In genomic region chr7:25519962-25520562, GRCh38 we compare ENCODE assay signal across 19 cellular contexts.
DNase-seq lines count a peak whose midpoint lies in the region; ATAC-seq and TF ChIP-seq lines count a peak whose summit lies in the region.
"Had no signal": no experiment of that assay in that cellular context is flagged by ENCODE, and none has a peak within 500 bp of the region (broad histone marks: within the 10 kb centered on the region; RNA-seq: fewer than 3 reads in every experiment).

No MANE protein-coding gene starts in this region.

- H3K27me3 Mint-ChIP-seq in activated CD4-positive, alpha-beta T cell treated with anti-CD3 and anti-CD28 coated beads, Interleukin-2, amount 10 ng/mL, durations not matched to agents 7 days and 5 days = peaks cover 4% of the 10 kb centered on the region
- no peaks in the 10 kb centered on the region for H3K27me3 Mint-ChIP-seq in activated CD8-positive, alpha-beta T cell treated with anti-CD3 and anti-CD28 coated beads for 36 hours
- H3K27me3 Mint-ChIP-seq in neural progenitor cell (ENCODE audit: insufficient read depth, low read depth) = peaks cover 2% of the 10 kb centered on the region

- peak overlapping the region; percentile 12 for H2AFZ ChIP-seq in neural progenitor cell (replicated peaks)

- H3K4me3 Mint-ChIP-seq in activated CD4-positive, alpha-beta T cell treated with anti-CD3 and anti-CD28 coated beads, Interleukin-2, amount 10 ng/mL, durations not matched to agents 7 days and 5 days = no peak overlapping the region
- no peak overlapping the region for H3K4me3 Mint-ChIP-seq in activated CD8-positive, alpha-beta T cell treated with anti-CD3 and anti-CD28 coated beads for 36 hours
- H3K4me3 Mint-ChIP-seq in neural progenitor cell = no peak overlapping the region
- H3K4me3 Mint-ChIP-seq: CD14-positive monocyte, HFFc6 had no signal

- H3K27me3 ChIP-seq in neural progenitor cell = no peaks in the 10 kb centered on the region
- H3K27me3 ChIP-seq: foreskin keratinocyte, uterus had no signal

- peaks cover 10% of the 10 kb centered on the region for H3K4me1 ChIP-seq in neural progenitor cell
- H3K4me1 ChIP-seq: A549, foreskin keratinocyte, uterus had no signal

- H3K79me2 ChIP-seq in neural progenitor cell (ENCODE audit: low read depth) = no peaks in the 10 kb centered on the region

- H3K36me3 Mint-ChIP-seq in activated CD4-positive, alpha-beta T cell treated with anti-CD3 and anti-CD28 coated beads, Interleukin-2, amount 10 ng/mL, durations not matched to agents 7 days and 5 days (ENCODE audit: low read depth) = peaks cover 13% of the 10 kb centered on the region
- H3K36me3 Mint-ChIP-seq in activated CD8-positive, alpha-beta T cell treated with anti-CD3 and anti-CD28 coated beads for 36 hours (ENCODE audit: low read depth) = no peaks in the 10 kb centered on the region
- H3K36me3 Mint-ChIP-seq in neural progenitor cell = no peaks in the 10 kb centered on the region
- H3K36me3 Mint-ChIP-seq: CD14-positive monocyte had no signal

- TF ChIP-seq CTCF in GM12865 (IDR thresholded peaks at IDR 0.05; ENCODE audit: insufficient read depth, low read depth, low read length, missing control alignments) (no peak), neural progenitor cell (IDR thresholded peaks at IDR 0.05) (no peak)
- TF ChIP-seq CTCF in activated CD8-positive, alpha-beta T cell treated with anti-CD3 and anti-CD28 coated beads for 36 hours (IDR thresholded peaks at IDR 0.05) = no peak

- peaks cover 14% of the 10 kb centered on the region for H3K9me3 Mint-ChIP-seq in activated CD4-positive, alpha-beta T cell treated with anti-CD3 and anti-CD28 coated beads, Interleukin-2, amount 10 ng/mL, durations not matched to agents 7 days and 5 days
- H3K9me3 Mint-ChIP-seq in activated CD8-positive, alpha-beta T cell treated with anti-CD3 and anti-CD28 coated beads for 36 hours = no peaks in the 10 kb centered on the region
- H3K9me3 Mint-ChIP-seq in neural progenitor cell = peaks cover 6% of the 10 kb centered on the region

- H3K4me3 ChIP-seq in GM12865 (ENCODE audit: low read depth, low read length) (no peak overlapping the region), neural progenitor cell (no peak overlapping the region)
- H3K4me3 ChIP-seq: A549, dorsolateral prefrontal cortex, lung, uterus had no signal

- no peaks in the 10 kb centered on the region for H3K9me3 ChIP-seq in neural progenitor cell (ENCODE audit: low read depth)
- H3K9me3 ChIP-seq: A549, uterus had no signal

- H3K4me2 ChIP-seq in neural progenitor cell = no peak overlapping the region
- H3K4me2 ChIP-seq: A549 had no signal

- H3F3A ChIP-seq in neural progenitor cell (ENCODE audit: low read depth) = no peaks in the 10 kb centered on the region

- no peaks in the 10 kb centered on the region for H3K36me3 ChIP-seq in neural progenitor cell
- H3K36me3 ChIP-seq: uterus had no signal

- peak overlapping the region; percentile 86 for H3K27ac Mint-ChIP-seq in activated CD4-positive, alpha-beta T cell treated with anti-CD3 and anti-CD28 coated beads, Interleukin-2, amount 10 ng/mL, durations not matched to agents 7 days and 5 days
- H3K27ac Mint-ChIP-seq in activated CD8-positive, alpha-beta T cell treated with anti-CD3 and anti-CD28 coated beads for 36 hours = peak overlapping the region; percentile 5
- peak overlapping the region; percentile 4 for H3K27ac Mint-ChIP-seq in neural progenitor cell
- H3K27ac Mint-ChIP-seq: HFFc6 had no signal

- H3K27ac ChIP-seq in neural progenitor cell = no peak overlapping the region
- H3K27ac ChIP-seq: A549, dorsolateral prefrontal cortex, foreskin keratinocyte, uterus had no signal

- DNase-seq in activated CD4-positive, alpha-beta T cell treated with anti-CD3 and anti-CD28 coated beads, Interleukin-2, amount 10 ng/mL, durations not matched to agents 7 days and 5 days = peak; percentile 12
- no peak for DNase-seq in activated CD4-positive, alpha-beta T cell treated with anti-CD3 and anti-CD28 coated beads for 48 hours
- DNase-seq in GM12865 (ENCODE audit: low read depth) (peak; percentile 21), neural progenitor cell (ENCODE audit: low spot score) (no peak), LoVo (ENCODE audit: low spot score) (no peak), NCI-H446 treated with DMSO at 0.1 percent for 48 hours (lab: John Stamatoyannopoulos, UW) (no peak)
- no peak for DNase-seq in activated CD8-positive, alpha-beta T cell treated with anti-CD3 and anti-CD28 coated beads for 36 hours
- DNase-seq: activated T-cell treated with anti-CD3 and anti-CD28 coated beads, Interleukin-2, amount 50 U/mL, for 1 hour; DMS153; dorsolateral prefrontal cortex; foreskin keratinocyte; HFFc6; hippocampal formation; NCI-H446; uterus had no signal

- H3K9ac ChIP-seq in neural progenitor cell = no peak overlapping the region

- CTCF ChIA-PET in activated CD4-positive, alpha-beta T cell treated with anti-CD3 and anti-CD28 coated beads, Interleukin-2, amount 10 ng/mL, durations not matched to agents 7 days and 5 days (lab: Charles Lee) = interaction anchor here (0.6 to 1.5 kb wide), 5 partner anchors 8 to 1553 kb away, joined by 3 read pairs; no protein-coding TSS in a partner anchor
- CTCF ChIA-PET in activated CD8-positive, alpha-beta T cell treated with anti-CD3 and anti-CD28 coated beads for 36 hours (lab: Charles Lee) = interaction anchor here (1.5 kb wide), 1 partner anchor 45 kb away, joined by 4 read pairs; no protein-coding TSS in a partner anchor

- intact Hi-C loops in activated CD8-positive, alpha-beta T cell treated with anti-CD3 and anti-CD28 coated beads for 36 hours (cut with micrococcal nuclease) = no loop called here

- ATAC-seq in activated CD8-positive, alpha-beta T cell treated with anti-CD3 and anti-CD28 coated beads for 36 hours = peak; percentile 17
- ATAC-seq in GM18502 (IDR thresholded peaks at IDR 0.05; ENCODE audit: poor library complexity, unreplicated experiment) = no peak
- ATAC-seq: A549, foreskin keratinocyte had no signal

- no peaks in the 10 kb centered on the region for H4K20me1 ChIP-seq in neural progenitor cell (ENCODE audit: low read depth)

- H3K4me1 Mint-ChIP-seq in activated CD4-positive, alpha-beta T cell treated with anti-CD3 and anti-CD28 coated beads, Interleukin-2, amount 10 ng/mL, durations not matched to agents 7 days and 5 days = peaks cover 40% of the 10 kb centered on the region
- H3K4me1 Mint-ChIP-seq in activated CD8-positive, alpha-beta T cell treated with anti-CD3 and anti-CD28 coated beads for 36 hours (ENCODE audit: low read depth) = peaks cover 21% of the 10 kb centered on the region
- peaks cover 4% of the 10 kb centered on the region for H3K4me1 Mint-ChIP-seq in neural progenitor cell
- H3K4me1 Mint-ChIP-seq: CD14-positive monocyte had no signal

- POLR2A ChIA-PET in activated CD4-positive, alpha-beta T cell treated with anti-CD3 and anti-CD28 coated beads, Interleukin-2, amount 10 ng/mL, durations not matched to agents 7 days and 5 days (lab: Charles Lee) = no interaction called here
- POLR2A ChIA-PET in activated CD8-positive, alpha-beta T cell treated with anti-CD3 and anti-CD28 coated beads for 36 hours (lab: Charles Lee) = no interaction called here

Comparison
In these comparisons a context has a peak if more than half of its experiments do, and no peak if none do; other contexts are left out.
1. DNase-seq: peak in activated CD4-positive, alpha-beta T cell treated with anti-CD3 and anti-CD28 coated beads, Interleukin-2, amount 10 ng/mL, durations not matched to agents 7 days and 5 days (single experiment) and GM12865 (single experiment); none in activated CD4-positive, alpha-beta T cell treated with anti-CD3 and anti-CD28 coated beads for 48 hours (single experiment), activated CD8-positive, alpha-beta T cell treated with anti-CD3 and anti-CD28 coated beads for 36 hours (single experiment), neural progenitor cell (single experiment), LoVo (single experiment) and NCI-H446 treated with DMSO at 0.1 percent for 48 hours (single experiment).
2. H3K27ac Mint-ChIP-seq: peak in every context shown above with its lines; median percentile 86 in activated CD4-positive, alpha-beta T cell treated with anti-CD3 and anti-CD28 coated beads, Interleukin-2, amount 10 ng/mL, durations not matched to agents 7 days and 5 days; 5 in activated CD8-positive, alpha-beta T cell treated with anti-CD3 and anti-CD28 coated beads for 36 hours; 4 in neural progenitor cell.